In genomic region chr5:41503860-41504259, GRCh38 we compare ENCODE assay signal across 16 cellular contexts. TPM values are rescaled to one million over a fixed set of nuclear protein-coding genes. Genes with fewer than 3 reads are reported as not detected.
A peak's percentile ranks its signal among the peaks of the same experiment; 100 is the strongest.
DNase-seq lines count a peak whose midpoint lies in the region; TF ChIP-seq lines count a peak whose summit lies in the region.
"Had no signal": no experiment of that assay in that cellular context is flagged by ENCODE, and none has a peak within 500 bp of the region (broad histone marks: within the 10 kb centered on the region; RNA-seq: fewer than 3 reads in every experiment).

No MANE protein-coding gene starts in this region.

- H3K36me3 Mint-ChIP-seq in glutamatergic neuron (ENCODE audit: unreplicated experiment): no peaks in the 10 kb centered on the region
- H3K36me3 Mint-ChIP-seq in activated T-cell treated with anti-CD3 and anti-CD28 coated beads, Interleukin-2, amount 50 U/mL, for 24 hours (ENCODE audit: low read depth): no peaks in the 10 kb centered on the region

- no peaks in the 10 kb centered on the region for H3K27me3 Mint-ChIP-seq in glutamatergic neuron (ENCODE audit: unreplicated experiment)
- H3K27me3 Mint-ChIP-seq in activated T-cell treated with anti-CD3 and anti-CD28 coated beads, Interleukin-2, amount 50 U/mL, for 24 hours: peaks cover 7% of the 10 kb centered on the region

- H3K27me3 ChIP-seq in SJCRH30: no peaks in the 10 kb centered on the region

- no peak overlapping the region for H3K4me3 Mint-ChIP-seq in glutamatergic neuron (ENCODE audit: unreplicated experiment)
- no peak overlapping the region for H3K4me3 Mint-ChIP-seq in activated T-cell treated with anti-CD3 and anti-CD28 coated beads, Interleukin-2, amount 50 U/mL, for 24 hours
- H3K4me3 Mint-ChIP-seq: CD4-positive, alpha-beta T cell had no signal

- H3K4me3 ChIP-seq in SJCRH30: no peak overlapping the region
- H3K4me3 ChIP-seq: GM12878, GM23248 had no signal

- no peaks in the 10 kb centered on the region for H3K4me1 ChIP-seq in SJCRH30

- H3K9me3 ChIP-seq in SJCRH30 (replicated peaks): no peaks in the 10 kb centered on the region

- peak; percentile 18 for DNase-seq in M059J (ENCODE audit: low read depth)
- peak; percentile 67 for DNase-seq in NCI-H82 treated with DMSO at 0.1 percent for 48 hours (lab: John Stamatoyannopoulos, UW; ENCODE audit: unreplicated experiment)
- peak; percentile 43 for DNase-seq in glutamatergic neuron
- DNase-seq in retina: peak; percentile 23
- no peak for DNase-seq in activated T-cell treated with anti-CD3 and anti-CD28 coated beads, Interleukin-2, amount 50 U/mL, for 24 hours
- DNase-seq in NCI-H2196 treated with DMSO at 0.1 percent for 48 hours (lab: John Stamatoyannopoulos, UW; ENCODE audit: unreplicated experiment): no peak
- no peak for DNase-seq in NCI-H1436 treated with DMSO at 0.1 percent for 48 hours (lab: John Stamatoyannopoulos, UW)
- no peak for DNase-seq in SJCRH30
- DNase-seq: ACHN; Calu3; CD4-positive, alpha-beta T cell; DMS79; GM23248 had no signal

- no peak overlapping the region for H3K27ac Mint-ChIP-seq in glutamatergic neuron (ENCODE audit: unreplicated experiment)
- no peak overlapping the region for H3K27ac Mint-ChIP-seq in activated T-cell treated with anti-CD3 and anti-CD28 coated beads, Interleukin-2, amount 50 U/mL, for 24 hours
- H3K27ac Mint-ChIP-seq: CD4-positive, alpha-beta T cell had no signal

- H3K27ac ChIP-seq in SJCRH30: no peak overlapping the region
- H3K27ac ChIP-seq: GM23248 had no signal

- H3K9me3 Mint-ChIP-seq in glutamatergic neuron (ENCODE audit: unreplicated experiment): peaks cover 4% of the 10 kb centered on the region
- no peaks in the 10 kb centered on the region for H3K9me3 Mint-ChIP-seq in activated T-cell treated with anti-CD3 and anti-CD28 coated beads, Interleukin-2, amount 50 U/mL, for 24 hours
- H3K9me3 Mint-ChIP-seq: CD4-positive, alpha-beta T cell had no signal

- TF ChIP-seq CTCF in glutamatergic neuron (IDR thresholded peaks at IDR 0.05; ENCODE audit: partially characterized antibody, unreplicated experiment): no peak

- no peaks in the 10 kb centered on the region for H3K36me3 ChIP-seq in SJCRH30

- H3K4me1 Mint-ChIP-seq in glutamatergic neuron (ENCODE audit: low read depth, unreplicated experiment): peaks cover 9% of the 10 kb centered on the region
- H3K4me1 Mint-ChIP-seq in activated T-cell treated with anti-CD3 and anti-CD28 coated beads, Interleukin-2, amount 50 U/mL, for 24 hours (ENCODE audit: low read depth): no peaks in the 10 kb centered on the region

RNA-seq across cellular contexts. Expression of gene PLCXD3, which starts 6.5 kb away (rescaled TPM):
- total RNA-seq in M059J (2014; rRNA removed; shearing (Covaris generic)): 1.3 and 2.4 TPM in 2 replicates
- total RNA-seq in glutamatergic neuron (ENCODE audit: unreplicated experiment): 0.93 TPM
- not detected in 2 replicates for total RNA-seq in SJCRH30 (2014; rRNA removed; shearing (Covaris generic))
- total RNA-seq: Calu3; CD4-positive, alpha-beta T cell; G401; GM12878; HT-29 had no signal

Comparison
In these comparisons a context has a peak if more than half of its experiments do, and no peak if none do; other contexts are left out.
1. DNase-seq: peak in M059J (single experiment), NCI-H82 treated with DMSO at 0.1 percent for 48 hours (single experiment), glutamatergic neuron (single experiment) and retina (single experiment); none in activated T-cell treated with anti-CD3 and anti-CD28 coated beads, Interleukin-2, amount 50 U/mL, for 24 hours (single experiment), NCI-H2196 treated with DMSO at 0.1 percent for 48 hours (single experiment), NCI-H1436 treated with DMSO at 0.1 percent for 48 hours (single experiment) and SJCRH30 (0 of 2).